In the genomic region with DNA sequence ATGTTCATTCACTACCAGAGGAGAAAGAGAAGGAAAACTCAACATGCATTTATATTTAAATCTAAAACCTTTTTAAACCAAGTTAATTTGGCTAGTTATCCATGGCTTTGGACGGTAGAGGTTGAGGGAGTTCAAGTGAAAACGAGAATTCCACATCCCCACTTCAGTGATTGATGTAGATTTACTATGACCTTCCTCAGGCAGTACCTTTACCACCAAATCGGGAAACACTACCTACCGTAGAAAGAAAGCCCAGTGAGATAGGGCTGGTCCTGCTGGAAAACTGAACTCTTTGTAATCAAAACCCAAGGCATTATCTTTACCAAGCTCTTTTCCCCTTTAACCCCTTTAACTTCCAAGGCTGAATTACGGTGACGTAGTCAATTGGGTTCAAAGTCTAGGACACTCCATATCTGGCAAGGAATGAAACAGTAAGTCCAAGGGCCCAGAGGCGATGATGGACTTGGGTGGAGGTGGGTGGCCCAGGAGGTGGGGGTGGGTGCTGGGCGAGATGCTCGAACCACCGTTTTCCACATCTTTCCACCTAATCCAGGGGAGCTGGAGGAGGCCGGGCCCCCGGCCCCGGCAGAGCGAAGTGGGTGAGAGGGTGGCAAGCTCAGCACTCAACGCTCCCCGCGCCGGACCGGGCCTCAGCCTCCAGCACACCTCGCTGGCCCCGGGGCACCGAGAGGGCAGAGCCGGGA, we compare ENCODE assay signal across 8 cellular contexts. TPM values are rescaled to one million over a fixed set of nuclear protein-coding genes. Genes with fewer than 3 reads are reported as not detected.
A peak's percentile ranks its signal among the peaks of the same experiment; 100 is the strongest.
DNase-seq lines count a peak whose midpoint lies in the region; ATAC-seq, FAIRE-seq and TF ChIP-seq lines count a peak whose summit lies in the region.

No MANE protein-coding gene starts in this region.

- no peak for TF ChIP-seq POLR2A in H54 (IDR thresholded peaks at IDR 0.05; ENCODE audit: low read depth, low read length)

- 2% methylated on average over 6 of the region's 23 CpGs for WGBS in mammary epithelial cell (ENCODE audit: low coverage, missing lambda C conversion rate)

- H3K27ac ChIP-seq in mammary epithelial cell (ENCODE audit: insufficient read depth, low read depth, low read length), result peak overlapping the region; percentile 30

- H3K9me3 Mint-ChIP-seq in activated naive CD4-positive, alpha-beta T cell treated with anti-CD3 and anti-CD28 coated beads, Interleukin-2, amount 10 ng/mL, durations not matched to agents 7 days and 5 days, result no peaks in the 10 kb centered on the region
- no peaks in the 10 kb centered on the region for H3K9me3 Mint-ChIP-seq in stimulated activated effector memory CD8-positive, alpha-beta T cell treated with anti-CD3 and anti-CD28 coated beads, Interleukin-12 subunit alpha, Interleukin-12 subunit beta, amount 100 ng/mL, for 72 hours

- no peaks in the 10 kb centered on the region for H3K27me3 Mint-ChIP-seq in activated naive CD4-positive, alpha-beta T cell treated with anti-CD3 and anti-CD28 coated beads, Interleukin-2, amount 10 ng/mL, durations not matched to agents 7 days and 5 days

- peaks cover 19% of the 10 kb centered on the region for H3K36me3 Mint-ChIP-seq in activated naive CD4-positive, alpha-beta T cell treated with anti-CD3 and anti-CD28 coated beads, Interleukin-2, amount 10 ng/mL, durations not matched to agents 7 days and 5 days
- peaks cover 26% of the 10 kb centered on the region for H3K36me3 Mint-ChIP-seq in stimulated activated effector memory CD8-positive, alpha-beta T cell treated with anti-CD3 and anti-CD28 coated beads, Interleukin-12 subunit alpha, Interleukin-12 subunit beta, amount 100 ng/mL, for 72 hours

- peaks cover 60% of the 10 kb centered on the region for H3K4me1 Mint-ChIP-seq in activated naive CD4-positive, alpha-beta T cell treated with anti-CD3 and anti-CD28 coated beads, Interleukin-2, amount 10 ng/mL, durations not matched to agents 7 days and 5 days
- H3K4me1 Mint-ChIP-seq in stimulated activated effector memory CD8-positive, alpha-beta T cell treated with anti-CD3 and anti-CD28 coated beads, Interleukin-12 subunit alpha, Interleukin-12 subunit beta, amount 100 ng/mL, for 72 hours, result peaks cover 42% of the 10 kb centered on the region

- CTCF ChIA-PET in activated naive CD4-positive, alpha-beta T cell treated with anti-CD3 and anti-CD28 coated beads, Interleukin-2, amount 10 ng/mL, durations not matched to agents 7 days and 5 days (lab: Charles Lee), result interaction anchor here (0.8 kb wide), 1 partner anchor 324 kb away, joined by 4 read pairs; no protein-coding TSS in a partner anchor
- CTCF ChIA-PET in mammary epithelial cell (lab: Charles Lee; ENCODE audit: low non-redundant PET), result no interaction called here

- H3K9me3 ChIP-seq in mammary epithelial cell (replicated peaks; ENCODE audit: insufficient read depth, low read length), result no peaks in the 10 kb centered on the region

- no TSS peak for BruUV-seq in mammary epithelial cell (replicated peaks; lab: Mats Ljungman, UMichigan)

- peak; percentile 31 for ATAC-seq in HG02642 (IDR thresholded peaks at IDR 0.05; ENCODE audit: poor library complexity, unreplicated experiment)
- peak; percentile 44 for ATAC-seq in stimulated activated effector memory CD8-positive, alpha-beta T cell treated with anti-CD3 and anti-CD28 coated beads, Interleukin-12 subunit alpha, Interleukin-12 subunit beta, amount 100 ng/mL, for 72 hours

- H3K4me2 ChIP-seq in mammary epithelial cell (ENCODE audit: insufficient read depth, low read depth, low read length), result peak overlapping the region; percentile 66

- peaks cover 7% of the 10 kb centered on the region for H3K4me1 ChIP-seq in mammary epithelial cell (ENCODE audit: insufficient read depth, low read length)

- no peak for TF ChIP-seq CTCF in mammary epithelial cell (conservative IDR thresholded peaks at IDR 0.05 in 1 of 2, IDR thresholded peaks at IDR 0.05 in 1 of 2; ENCODE audit: extremely low read depth in 1 of 2, insufficient read depth in 1 of 2, low read depth in 1 of 2, low read length in 2 of 2)
- no peak for TF ChIP-seq CTCF in kidney epithelial cell (IDR thresholded peaks at IDR 0.05; ENCODE audit: insufficient read depth, low read length, poor library complexity, severe bottlenecking)

- intact Hi-C loops in mammary epithelial cell (cut with micrococcal nuclease), result loop anchor here (2.0 kb wide), 1 partner anchor 330 kb away; a partner anchor contains a TSS

- H3K4me3 ChIP-seq in mammary epithelial cell (replicated peaks in 1 of 3; ENCODE audit: insufficient read depth in 1 of 3, low read depth in 2 of 3, low read length in 3 of 3) (peak overlapping the region; percentile 80 to 95 (median 91)), kidney epithelial cell (ENCODE audit: low read depth, low read length) (peak overlapping the region; percentile 94)

- in situ Hi-C loops in mammary epithelial cell (cut with MboI; ENCODE audit: low sequenced_read_pairs in 2 of 2), result loop anchor here (10.0 kb wide), 2 partner anchors 312 to 322 kb away; no protein-coding TSS in a partner anchor

- no peak for DNase-seq in activated naive CD4-positive, alpha-beta T cell treated with anti-CD3 and anti-CD28 coated beads, Interleukin-2, amount 10 ng/mL, durations not matched to agents 7 days and 5 days
- DNase-seq in activated naive CD4-positive, alpha-beta T cell treated with Interleukin-2 at 50 U/mL for 16 hours, result no peak
- DNase-seq in NCI-H748 (lab: John Stamatoyannopoulos, UW; ENCODE audit: unreplicated experiment) (peak; percentile 54), mammary epithelial cell (peak; percentile 39), kidney epithelial cell (ENCODE audit: low read depth) (no peak), H54 (ENCODE audit: insufficient read length, low spot score) (no peak)
- DNase-seq in stimulated activated effector memory CD8-positive, alpha-beta T cell treated with anti-CD3 and anti-CD28 coated beads, Interleukin-12 subunit alpha, Interleukin-12 subunit beta, amount 100 ng/mL, for 72 hours (ENCODE audit: low spot score in 2 of 2), result no peak

- FAIRE-seq in H54 (lab: Jason Lieb, UNC), result no peak

- H3K27ac Mint-ChIP-seq in activated naive CD4-positive, alpha-beta T cell treated with anti-CD3 and anti-CD28 coated beads, Interleukin-2, amount 10 ng/mL, durations not matched to agents 7 days and 5 days, result peak overlapping the region; percentile 88
- H3K27ac Mint-ChIP-seq in stimulated activated effector memory CD8-positive, alpha-beta T cell treated with anti-CD3 and anti-CD28 coated beads, Interleukin-12 subunit alpha, Interleukin-12 subunit beta, amount 100 ng/mL, for 72 hours, result peak overlapping the region; percentile 97

- peak overlapping the region; percentile 98 for H2AFZ ChIP-seq in mammary epithelial cell (ENCODE audit: low read depth, low read length)

- H3K9ac ChIP-seq in mammary epithelial cell (ENCODE audit: insufficient read depth, low read length), result peak overlapping the region; percentile 92

- dilution Hi-C loops in mammary epithelial cell (cut with HindIII; ENCODE audit: low sequenced_read_pairs), result no loop called here

- peaks cover 69% of the 10 kb centered on the region for H3K79me2 ChIP-seq in mammary epithelial cell (ENCODE audit: insufficient read depth, low read length)

- H3K4me3 Mint-ChIP-seq in activated naive CD4-positive, alpha-beta T cell treated with anti-CD3 and anti-CD28 coated beads, Interleukin-2, amount 10 ng/mL, durations not matched to agents 7 days and 5 days, result peak overlapping the region; percentile 97
- H3K4me3 Mint-ChIP-seq in stimulated activated effector memory CD8-positive, alpha-beta T cell treated with anti-CD3 and anti-CD28 coated beads, Interleukin-12 subunit alpha, Interleukin-12 subunit beta, amount 100 ng/mL, for 72 hours, result peak overlapping the region; percentile 87

- H3K36me3 ChIP-seq in mammary epithelial cell (ENCODE audit: insufficient read depth, low read length), result no peaks in the 10 kb centered on the region
- no peaks in the 10 kb centered on the region for H3K36me3 ChIP-seq in kidney epithelial cell (ENCODE audit: control insufficient read depth, insufficient read depth, low read length)

- H4K20me1 ChIP-seq in mammary epithelial cell (ENCODE audit: insufficient read depth, low read length), result no peaks in the 10 kb centered on the region

- H3K27me3 ChIP-seq in mammary epithelial cell (ENCODE audit: insufficient read depth, low read length), result no peaks in the 10 kb centered on the region
- no peaks in the 10 kb centered on the region for H3K27me3 ChIP-seq in kidney epithelial cell (ENCODE audit: control insufficient read depth, insufficient read depth, low read length)

RNA-seq across cellular contexts. Expression of a gene that starts 0.6 kb away (rescaled TPM):
- 100 to 1,000 TPM in 1 of 2 donors, 10 to 100 TPM in 1; 97.6 to 169 TPM for total RNA-seq in mammary epithelial cell
- polyA plus RNA-seq in mammary epithelial cell, result 45.6 TPM
- 179 TPM for polyA minus RNA-seq in mammary epithelial cell
- 64.1 and 72.1 TPM in 2 replicates for total RNA-seq in kidney epithelial cell

RNA-seq across cellular contexts. Expression of a gene that starts 11.7 kb away (rescaled TPM):
- 10 to 100 TPM; 15.3 to 18.2 TPM for total RNA-seq in mammary epithelial cell
- 14.3 TPM for polyA plus RNA-seq in mammary epithelial cell
- 12.6 TPM for polyA minus RNA-seq in mammary epithelial cell
- total RNA-seq in kidney epithelial cell, result 19.7 and 20.3 TPM in 2 replicates

Comparison
In these comparisons a context has a peak if more than half of its experiments do, and no peak if none do; other contexts are left out.
1. DNase-seq: peak in NCI-H748 (single experiment) and mammary epithelial cell (single experiment); none in activated naive CD4-positive, alpha-beta T cell treated with anti-CD3 and anti-CD28 coated beads, Interleukin-2, amount 10 ng/mL, durations not matched to agents 7 days and 5 days (single experiment), activated naive CD4-positive, alpha-beta T cell treated with Interleukin-2 at 50 U/mL for 16 hours (single experiment), kidney epithelial cell (single experiment), stimulated activated effector memory CD8-positive, alpha-beta T cell treated with anti-CD3 and anti-CD28 coated beads, Interleukin-12 subunit alpha, Interleukin-12 subunit beta, amount 100 ng/mL, for 72 hours (0 of 2) and H54 (single experiment).